14 cellular contexts compared by ENCODE assay signal in genomic region chr10:63286754-63287264, GRCh38.
A peak's percentile ranks its signal among the peaks of the same experiment; 100 is the strongest.
DNase-seq lines count a peak whose midpoint lies in the region; ATAC-seq and TF ChIP-seq lines count a peak whose summit lies in the region.
"Had no signal": no experiment of that assay in that cellular context is flagged by ENCODE, and none has a peak within 500 bp of the region (broad histone marks: within the 10 kb centered on the region; RNA-seq: fewer than 3 reads in every experiment).

No MANE protein-coding gene starts in this region.

- no TSS peak for BruUV-seq in PC-3 (replicated peaks; lab: Mats Ljungman, UMichigan)

- H3K36me3 ChIP-seq in PC-3 (ENCODE audit: low read depth, low read length) (peaks cover 15% of the 10 kb centered on the region; the same call in 1 of the 2 replicates), HAP-1 (replicated peaks) (no peaks in the 10 kb centered on the region)
- H3K36me3 ChIP-seq: cardiac muscle cell, gastroesophageal sphincter had no signal

- peaks cover 4% of the 10 kb centered on the region for H3F3A ChIP-seq in PC-3 (ENCODE audit: low read length, unreplicated experiment)

- no peak for TF ChIP-seq POLR2A in GM18505 (IDR thresholded peaks at IDR 0.05; ENCODE audit: borderline replicate concordance, extremely low read depth, insufficient read depth, insufficient read length)

- H3K79me2 ChIP-seq in PC-3 (ENCODE audit: low read length) = peaks cover 15% of the 10 kb centered on the region; the same call in 1 of the 2 replicates

- no peak overlapping the region for H3K27ac ChIP-seq in PC-3 (ENCODE audit: low read length)
- H3K27ac ChIP-seq: BLaER1 treated with 17β-estradiol and CSF1 and Interleukin-3, amounts not matched to agents 10 nM and 100 nM; gastroesophageal sphincter had no signal

- H3K4me3 ChIP-seq in PC-3 (ENCODE audit: low read length) = no peak overlapping the region
- no peak overlapping the region for H3K4me3 ChIP-seq in HAP-1
- H3K4me3 ChIP-seq: BLaER1 treated with 17β-estradiol and CSF1 and Interleukin-3, amounts not matched to agents 10 nM and 100 nM; cardiac muscle cell; gastroesophageal sphincter had no signal

- no peaks in the 10 kb centered on the region for H4K20me1 ChIP-seq in PC-3 (ENCODE audit: low read length)

- in situ Hi-C loops in HAP-1 (cut with MboI; ENCODE audit: low sequenced_read_pairs) = no loop called here

- H3K4me2 ChIP-seq in PC-3 (ENCODE audit: low read length) = 0 out of 2 replicates have a peak overlapping the region, but pooled peaks have one; percentile 8

- peak; percentile 99 for DNase-seq in PC-3
- no peak for DNase-seq in NCI-H1048 (lab: John Stamatoyannopoulos, UW)
- no peak for DNase-seq in GM03348 (ENCODE audit: low spot score)
- DNase-seq in GOT3 (lab: John Stamatoyannopoulos, UW) = no peak
- no peak for DNase-seq in HAP-1 (ENCODE audit: low spot score in 2 of 2)
- DNase-seq: activated T-cell treated with anti-CD3 and anti-CD28 coated beads, Interleukin-2, amount 50 U/mL, for 48 hours; Kasumi-1; T-helper 9 cell had no signal

- no peaks in the 10 kb centered on the region for H3K9me2 ChIP-seq in PC-3 (replicated peaks; ENCODE audit: low read length)

- intact Hi-C loops in PC-3 (cut with micrococcal nuclease) = loop anchor here (5.0 kb wide), 1 partner anchor 70 kb away; no protein-coding TSS in a partner anchor

- TF ChIP-seq CTCF in PC-3 (conservative IDR thresholded peaks at IDR 0.05; ENCODE audit: low read depth, low read length) = no peak

- POLR2A ChIA-PET in PC-3 (lab: Charles Lee; ENCODE audit: unreplicated experiment) = interaction anchor here (0.6 to 0.8 kb wide), 2 partner anchors 18 to 116 kb away, joined by 4 to 5 read pairs; no protein-coding TSS in a partner anchor

- no peak overlapping the region for H2AFZ ChIP-seq in PC-3 (ENCODE audit: low read length)

- H3K27me3 ChIP-seq in PC-3 (ENCODE audit: low read length) (no peaks in the 10 kb centered on the region), HAP-1 (ENCODE audit: low read depth) (no peaks in the 10 kb centered on the region)
- H3K27me3 ChIP-seq: BLaER1 treated with 17β-estradiol and CSF1 and Interleukin-3, amounts not matched to agents 10 nM and 100 nM; cardiac muscle cell; gastroesophageal sphincter had no signal

- peaks cover 9% of the 10 kb centered on the region; the same call in 1 of the 2 replicates for H3K9me3 ChIP-seq in PC-3 (ENCODE audit: low read length)
- no peaks in the 10 kb centered on the region for H3K9me3 ChIP-seq in HAP-1
- H3K9me3 ChIP-seq: gastroesophageal sphincter had no signal

- CTCF ChIA-PET in PC-3 (lab: Charles Lee) = no interaction called here

- ATAC-seq in GM18505 (IDR thresholded peaks at IDR 0.05; ENCODE audit: unreplicated experiment) (peak; percentile 64), GM21360 (IDR thresholded peaks at IDR 0.05; ENCODE audit: unreplicated experiment) (peak; percentile 56), HG03039 (IDR thresholded peaks at IDR 0.05; ENCODE audit: unreplicated experiment) (peak; percentile 49), PC-3 (peak; percentile 54)
- ATAC-seq: gastroesophageal sphincter had no signal

- no peak overlapping the region for H3K9ac ChIP-seq in PC-3 (ENCODE audit: low read length)
- H3K9ac ChIP-seq: BLaER1 treated with 17β-estradiol and CSF1 and Interleukin-3, amounts not matched to agents 10 nM and 100 nM had no signal

- peaks cover 6% of the 10 kb centered on the region for H3K4me1 ChIP-seq in PC-3 (ENCODE audit: insufficient read depth, low read length)
- no peaks in the 10 kb centered on the region for H3K4me1 ChIP-seq in HAP-1
